ENCODE assay signal across 16 cellular contexts in the genomic region with DNA sequence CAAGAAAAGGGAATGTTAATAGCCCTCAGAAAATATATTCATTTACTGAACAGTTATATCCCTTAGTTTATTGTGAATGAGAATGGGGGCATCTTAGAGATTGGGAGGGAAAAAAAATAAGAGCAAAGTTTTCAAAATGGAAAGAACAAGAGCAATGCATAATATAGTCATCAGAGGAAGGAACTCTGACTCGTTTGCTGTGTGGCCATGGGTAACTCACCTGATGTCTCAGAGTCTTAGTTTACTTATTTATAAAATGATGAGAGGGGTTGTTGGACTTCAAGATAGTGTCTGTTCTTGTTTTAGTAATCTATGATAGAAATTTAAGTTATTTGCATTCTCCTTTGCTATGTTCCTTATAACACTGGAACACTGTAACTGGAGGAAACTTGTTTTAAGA.
"Had no signal": no experiment of that assay in that cellular context is flagged by ENCODE, and none has a peak within 500 bp of the region (broad histone marks: within the 10 kb centered on the region; RNA-seq: fewer than 3 reads in every experiment).

No MANE protein-coding gene starts in this region.

- H3K27me3 ChIP-seq: breast epithelium, dorsolateral prefrontal cortex had no signal

- H3K36me3 ChIP-seq: breast epithelium had no signal

- ATAC-seq: activated CD8-positive, alpha-beta T cell treated with anti-CD3 and anti-CD28 coated beads for 36 hours; esophagus mucosa; left colon had no signal

- H3K4me1 ChIP-seq: breast epithelium had no signal

- H3K9me3 ChIP-seq: breast epithelium had no signal

- H3K27ac ChIP-seq: dorsolateral prefrontal cortex, VCaP had no signal

- DNase-seq: activated CD8-positive, alpha-beta memory T cell treated with anti-CD3 and anti-CD28 coated beads, Interleukin-2, amount 50 U/mL, for 4 hours; activated CD8-positive, alpha-beta T cell treated with anti-CD3 and anti-CD28 coated beads for 36 hours; activated effector memory CD4-positive, alpha-beta T cell treated with anti-CD3 and anti-CD28 coated beads, Interleukin-2, amount 50 U/mL, for 16 hours; activated naive CD8-positive, alpha-beta T cell treated with anti-CD3 and anti-CD28 coated beads, Interleukin-2, amount 10 ng/mL, durations not matched to agents 7 days and 5 days; aorta; dorsolateral prefrontal cortex; glutamatergic neuron; left colon; nephron progenitor cell; stimulated activated CD4-positive, alpha-beta T cell treated with anti-CD3 and anti-CD28 coated beads, Interleukin-4, amount 100 ng/mL, for 1 hour; stimulated activated CD8-positive, alpha-beta memory T cell treated with anti-CD3 and anti-CD28 coated beads, Interleukin-4, amount 100 ng/mL, for 48 hours; SW 1271 had no signal

- H3K4me3 ChIP-seq: breast epithelium, dorsolateral prefrontal cortex, lung had no signal
